Comparison of ENCODE assay signal across 24 cellular contexts in the genomic region with DNA sequence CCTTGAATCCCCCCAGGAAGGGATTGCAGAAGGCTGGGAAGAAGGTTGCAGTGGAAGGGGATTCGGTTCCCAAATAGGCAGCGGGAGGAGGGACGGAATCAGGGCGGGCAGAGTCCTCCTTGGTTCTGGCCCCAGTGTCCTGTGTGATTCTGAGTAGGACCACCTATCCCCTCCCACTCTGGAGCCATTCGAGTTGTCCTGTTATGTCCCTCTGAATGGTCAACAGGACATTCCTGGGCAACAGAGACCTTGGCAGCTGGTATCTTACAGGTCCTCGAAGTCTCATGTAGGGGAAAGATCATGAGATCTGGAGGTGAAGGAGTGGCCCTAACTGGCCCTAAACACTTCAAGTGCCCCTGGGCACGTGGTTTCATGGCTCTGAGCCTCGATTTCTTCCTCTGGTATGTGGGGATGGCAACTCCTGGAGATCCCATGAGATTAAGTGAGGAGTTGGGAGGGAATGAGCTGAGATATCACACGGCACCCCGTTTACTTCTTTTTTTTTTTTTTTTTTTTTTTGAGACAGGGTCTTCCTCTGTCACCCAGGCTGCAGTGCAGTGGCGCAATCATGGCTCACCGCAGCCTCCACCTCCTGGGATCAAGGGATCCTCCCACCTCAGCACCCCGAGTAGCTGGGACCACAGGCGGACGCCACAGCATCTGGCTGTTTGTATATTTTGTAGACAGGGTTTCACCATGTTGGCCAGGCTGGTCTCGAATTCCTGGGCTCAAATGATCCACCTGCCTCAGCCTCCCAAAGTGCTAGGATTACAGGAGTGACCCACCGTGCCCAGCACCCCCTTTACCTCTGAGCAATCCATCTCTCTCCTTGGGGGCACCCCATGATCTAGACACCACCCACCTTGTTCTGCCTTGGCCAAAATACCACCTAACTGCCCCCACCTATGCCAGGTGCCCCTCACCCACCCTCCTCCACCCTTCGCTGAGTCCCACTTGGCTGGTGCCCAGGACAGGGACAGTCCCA. TPM values are rescaled to one million over a fixed set of nuclear protein-coding genes. Genes with fewer than 3 reads are reported as not detected.
DNase-seq lines count a peak whose midpoint lies in the region; ATAC-seq and TF ChIP-seq lines count a peak whose summit lies in the region.
"Had no signal": no experiment of that assay in that cellular context is flagged by ENCODE, and none has a peak within 500 bp of the region (broad histone marks: within the 10 kb centered on the region; RNA-seq: fewer than 3 reads in every experiment).

No MANE protein-coding gene starts in this region.

- peaks cover 5% of the 10 kb centered on the region for H3K36me3 Mint-ChIP-seq in osteocyte (ENCODE audit: unreplicated experiment)
- peaks cover 12% of the 10 kb centered on the region; the same call in 1 of the 2 replicates for H3K36me3 Mint-ChIP-seq in WTC11
- H3K36me3 Mint-ChIP-seq: brain, naive B cell had no signal

- H3K4me3 Mint-ChIP-seq in osteocyte (ENCODE audit: unreplicated experiment), result no peak overlapping the region
- H3K4me3 Mint-ChIP-seq in WTC11, result no peak overlapping the region
- H3K4me3 Mint-ChIP-seq: T-helper 1 cell treated with Interleukin-12 subunit alpha and Interleukin-12 subunit beta and Interleukin-4 antibody, amounts not matched to agents 30 μg/mL and 1 μg/mL, for 36 hours had no signal

- TF ChIP-seq CTCF in osteocyte (IDR thresholded peaks at IDR 0.05) (no peak), WTC11 (IDR thresholded peaks at IDR 0.05) (no peak)

- H3K27me3 Mint-ChIP-seq in osteocyte (ENCODE audit: unreplicated experiment) (no peaks in the 10 kb centered on the region), WTC11 (ENCODE audit: low read depth) (no peaks in the 10 kb centered on the region; the same call in 1 of the 2 replicates)

- POLR2A ChIA-PET in WTC11 (lab: Charles Lee), result no interaction called here

- peaks cover 81% of the 10 kb centered on the region for H3K4me1 Mint-ChIP-seq in osteocyte (ENCODE audit: unreplicated experiment)
- peaks cover 49% of the 10 kb centered on the region for H3K4me1 Mint-ChIP-seq in WTC11

- CTCF ChIA-PET in WTC11 (lab: Charles Lee), result interaction anchor here (1.6 kb wide), 1 partner anchor 48 kb away, joined by 9 read pairs; no protein-coding TSS in a partner anchor

- DNase-seq in activated CD4-positive, alpha-beta T cell treated with anti-CD3 and anti-CD28 coated beads, Interleukin-2, amount 50 U/mL, for 48 hours, result peak; percentile 41 to 60
- no peak for DNase-seq in activated CD4-positive, alpha-beta T cell treated with anti-CD3 and anti-CD28 coated beads, Interleukin-2, amount 50 U/mL, for 1 hour
- DNase-seq in HK-2 (ENCODE audit: unreplicated experiment), result peak; percentile 55
- peak; percentile 49 for DNase-seq in astrocyte of the hippocampus (ENCODE audit: low read depth, low spot score)
- DNase-seq in osteocyte (ENCODE audit: extremely low spot score, unreplicated experiment), result no peak
- DNase-seq in NCI-H1092 treated with DMSO at 0.1 percent for 48 hours (lab: John Stamatoyannopoulos, UW), result no peak
- no peak for DNase-seq in SIG-M5 (lab: John Stamatoyannopoulos, UW)
- no peak for DNase-seq in WTC11 (ENCODE audit: low spot score)
- DNase-seq: activated gamma-delta T cell, hippocampal formation, islet precursor cell, lower lobe of right lung, MG63, naive B cell, NCI-H1694 treated with DMSO at 0.1 percent for 48 hours, NCI-H2227 treated with DMSO at 0.1 percent for 48 hours, NCI-H82, OCI-M1, sigmoid colon, WERI-Rb-1 had no signal

- H3K9me3 Mint-ChIP-seq in osteocyte (ENCODE audit: unreplicated experiment) (no peaks in the 10 kb centered on the region), WTC11 (no peaks in the 10 kb centered on the region)
- H3K9me3 Mint-ChIP-seq: naive B cell; T-helper 1 cell treated with Interleukin-12 subunit alpha and Interleukin-12 subunit beta and Interleukin-4 antibody, amounts not matched to agents 30 μg/mL and 1 μg/mL, for 36 hours had no signal

- no peak for ATAC-seq in WTC11

- H3K27ac Mint-ChIP-seq in osteocyte (ENCODE audit: unreplicated experiment), result peak overlapping the region; percentile 88
- no peak overlapping the region for H3K27ac Mint-ChIP-seq in WTC11

TF ChIP-seq in WTC11, 78 proteins besides CTCF, POLR2A, EP300 and RAD21:
- TF ChIP-seq SMAD4 (CRISPR knock-in tag; IDR thresholded peaks at IDR 0.05) (no peak), ZNF416 (CRISPR knock-in tag; IDR thresholded peaks at IDR 0.05) (no peak), ATF1 (CRISPR knock-in tag; IDR thresholded peaks at IDR 0.05) (no peak)
- TF ChIP-seq, protein P1, sequence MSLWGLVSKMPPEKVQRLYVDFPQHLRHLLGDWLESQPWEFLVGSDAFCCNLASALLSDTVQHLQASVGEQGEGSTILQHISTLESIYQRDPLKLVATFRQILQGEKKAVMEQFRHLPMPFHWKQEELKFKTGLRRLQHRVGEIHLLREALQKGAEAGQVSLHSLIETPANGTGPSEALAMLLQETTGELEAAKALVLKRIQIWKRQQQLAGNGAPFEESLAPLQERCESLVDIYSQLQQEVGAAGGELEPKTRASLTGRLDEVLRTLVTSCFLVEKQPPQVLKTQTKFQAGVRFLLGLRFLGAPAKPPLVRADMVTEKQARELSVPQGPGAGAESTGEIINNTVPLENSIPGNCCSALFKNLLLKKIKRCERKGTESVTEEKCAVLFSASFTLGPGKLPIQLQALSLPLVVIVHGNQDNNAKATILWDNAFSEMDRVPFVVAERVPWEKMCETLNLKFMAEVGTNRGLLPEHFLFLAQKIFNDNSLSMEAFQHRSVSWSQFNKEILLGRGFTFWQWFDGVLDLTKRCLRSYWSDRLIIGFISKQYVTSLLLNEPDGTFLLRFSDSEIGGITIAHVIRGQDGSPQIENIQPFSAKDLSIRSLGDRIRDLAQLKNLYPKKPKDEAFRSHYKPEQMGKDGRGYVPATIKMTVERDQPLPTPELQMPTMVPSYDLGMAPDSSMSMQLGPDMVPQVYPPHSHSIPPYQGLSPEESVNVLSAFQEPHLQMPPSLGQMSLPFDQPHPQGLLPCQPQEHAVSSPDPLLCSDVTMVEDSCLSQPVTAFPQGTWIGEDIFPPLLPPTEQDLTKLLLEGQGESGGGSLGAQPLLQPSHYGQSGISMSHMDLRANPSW (CRISPR knock-in tag; conservative IDR thresholded peaks at IDR 0.05; ENCODE audit: low read depth), result no peak
- TF ChIP-seq, protein P2, sequence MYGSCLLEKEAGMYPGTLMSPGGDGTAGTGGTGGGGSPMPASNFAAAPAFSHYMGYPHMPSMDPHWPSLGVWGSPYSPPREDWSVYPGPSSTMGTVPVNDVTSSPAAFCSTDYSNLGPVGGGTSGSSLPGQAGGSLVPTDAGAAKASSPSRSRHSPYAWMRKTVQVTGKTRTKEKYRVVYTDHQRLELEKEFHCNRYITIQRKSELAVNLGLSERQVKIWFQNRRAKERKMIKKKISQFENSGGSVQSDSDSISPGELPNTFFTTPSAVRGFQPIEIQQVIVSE (CRISPR knock-in tag; IDR thresholded peaks at IDR 0.05; ENCODE audit: borderline replicate concordance), result no peak

RNA-seq across cellular contexts. Expression of a gene that starts 6.8 kb away (rescaled TPM):
- 13.7 and 15.5 TPM in 2 replicates for total RNA-seq in osteocyte
- 4.6 to 7.2 TPM (median 6.1 TPM) in 3 replicates for total RNA-seq in WTC11 (2021)

RNA-seq across cellular contexts. Expression of a gene that starts 26.9 kb away (rescaled TPM):
- not detected in 2 replicates for total RNA-seq in osteocyte
- not detected in 3 replicates for total RNA-seq in WTC11 (2021)
- total RNA-seq: A673, SJSA1 had no signal

RNA-seq across cellular contexts. Expression of a gene that starts 49.6 kb away (rescaled TPM):
- total RNA-seq in osteocyte, result 11.8 and 12.2 TPM in 2 replicates
- 15.8 to 18.6 TPM (median 16.0 TPM) in 3 replicates for total RNA-seq in WTC11 (2021)

Comparison
In these comparisons a context has a peak if more than half of its experiments do, and no peak if none do; other contexts are left out.
1. DNase-seq: peak in activated CD4-positive, alpha-beta T cell treated with anti-CD3 and anti-CD28 coated beads, Interleukin-2, amount 50 U/mL, for 48 hours (2 of 2), HK-2 (single experiment) and astrocyte of the hippocampus (single experiment); none in activated CD4-positive, alpha-beta T cell treated with anti-CD3 and anti-CD28 coated beads, Interleukin-2, amount 50 U/mL, for 1 hour (single experiment), osteocyte (single experiment), NCI-H1092 treated with DMSO at 0.1 percent for 48 hours (single experiment), SIG-M5 (single experiment) and WTC11 (single experiment).